Comparison of ENCODE assay signal across 12 cellular contexts in genomic region chr2:190530211-190530639, GRCh38. TPM values are rescaled to one million over a fixed set of nuclear protein-coding genes. Genes with fewer than 3 reads are reported as not detected.
A peak's percentile ranks its signal among the peaks of the same experiment; 100 is the strongest.
DNase-seq lines count a peak whose midpoint lies in the region; ATAC-seq and TF ChIP-seq lines count a peak whose summit lies in the region.
"Had no signal": no experiment of that assay in that cellular context is flagged by ENCODE, and none has a peak within 500 bp of the region (broad histone marks: within the 10 kb centered on the region; RNA-seq: fewer than 3 reads in every experiment).

No MANE protein-coding gene starts in this region.

- H3K4me3 ChIP-seq in fibroblast of mammary gland (ENCODE audit: control insufficient read depth, low read depth, low read length) (no peak overlapping the region), psoas muscle (no peak overlapping the region)
- H3K4me3 ChIP-seq: neural progenitor cell, uterus had no signal

- peaks cover 12% of the 10 kb centered on the region for H3K36me3 Mint-ChIP-seq in activated CD4-positive, alpha-beta T cell treated with anti-CD3 and anti-CD28 coated beads for 36 hours (ENCODE audit: low read depth)
- H3K36me3 Mint-ChIP-seq: neural progenitor cell had no signal

- CTCF ChIA-PET in activated CD4-positive, alpha-beta T cell treated with anti-CD3 and anti-CD28 coated beads for 36 hours (lab: Charles Lee): interaction anchor here (0.7 to 1.5 kb wide), 2 partner anchors 13 to 146 kb away, joined by 4 to 5 read pairs; no protein-coding TSS in a partner anchor

- intact Hi-C loops in activated CD4-positive, alpha-beta T cell treated with anti-CD3 and anti-CD28 coated beads for 36 hours (cut with DNase I, micrococcal nuclease): loop anchor here (5.0 to 10.0 kb wide), 5 partner anchors 213 to 1088 kb away; partner anchors contain the start of genes GLS (in 2 of the 2), ASNSD1 (in 1 of the 2), HIBCH (in 1 of the 2) and WDR75 (in 1 of the 2)
- intact Hi-C loops in psoas muscle (cut with DNase I): loop anchor here in 1 of 2 donors (5.0 kb wide), 1 partner anchor 122 kb away; no protein-coding TSS in a partner anchor

- peak overlapping the region; percentile 26 for H3K27ac ChIP-seq in psoas muscle
- H3K27ac ChIP-seq: neural progenitor cell, uterus had no signal

- DNase-seq in activated CD4-positive, alpha-beta T cell treated with anti-CD3 and anti-CD28 coated beads for 36 hours: no peak
- DNase-seq in activated CD4-positive, alpha-beta T cell treated with anti-CD3 and anti-CD28 coated beads for 1 hour: no peak
- DNase-seq in OCI-M1 (lab: John Stamatoyannopoulos, UW) (peak; percentile 81), fibroblast of mammary gland (ENCODE audit: low read depth) (peak; percentile 30), psoas muscle (no peak), NCI-H1436 (lab: John Stamatoyannopoulos, UW) (no peak)
- DNase-seq: activated CD8-positive, alpha-beta memory T cell treated with anti-CD3 and anti-CD28 coated beads, Interleukin-2, amount 50 U/mL, for 4 hours; NCI-H2171 treated with DMSO at 0.1 percent for 48 hours; uterus had no signal

- no peaks in the 10 kb centered on the region for H3K36me3 ChIP-seq in psoas muscle (ENCODE audit: insufficient read depth in 1 of 2, low read depth in 1 of 2)
- H3K36me3 ChIP-seq: neural progenitor cell, uterus had no signal

- no peaks in the 10 kb centered on the region for H3K27me3 Mint-ChIP-seq in activated CD4-positive, alpha-beta T cell treated with anti-CD3 and anti-CD28 coated beads for 36 hours

- H3K9me3 ChIP-seq in psoas muscle: no peaks in the 10 kb centered on the region
- H3K9me3 ChIP-seq: uterus had no signal

- peak; percentile 9 for ATAC-seq in activated CD4-positive, alpha-beta T cell treated with anti-CD3 and anti-CD28 coated beads for 36 hours
- ATAC-seq in psoas muscle (no peak), GM21737 (IDR thresholded peaks at IDR 0.05; ENCODE audit: unreplicated experiment) (no peak), GM18907 (IDR thresholded peaks at IDR 0.05; ENCODE audit: unreplicated experiment) (no peak)

- no peak for TF ChIP-seq CTCF in fibroblast of mammary gland (conservative IDR thresholded peaks at IDR 0.05; ENCODE audit: control insufficient read depth, insufficient read depth, low read depth, low read length)
- no peak for TF ChIP-seq CTCF in psoas muscle (IDR thresholded peaks at IDR 0.05)

- H3K4me1 Mint-ChIP-seq in activated CD4-positive, alpha-beta T cell treated with anti-CD3 and anti-CD28 coated beads for 36 hours: peaks cover 71% of the 10 kb centered on the region

- POLR2A ChIA-PET in activated CD4-positive, alpha-beta T cell treated with anti-CD3 and anti-CD28 coated beads for 36 hours (lab: Charles Lee): interaction anchor here (0.9 kb wide), 1 partner anchor 16 kb away, joined by 3 read pairs; no protein-coding TSS in a partner anchor

- peak overlapping the region; percentile 42 for H3K27ac Mint-ChIP-seq in activated CD4-positive, alpha-beta T cell treated with anti-CD3 and anti-CD28 coated beads for 36 hours
- H3K27ac Mint-ChIP-seq: neural progenitor cell had no signal

- no peaks in the 10 kb centered on the region for H3K4me1 ChIP-seq in psoas muscle
- H3K4me1 ChIP-seq: uterus had no signal

- peaks cover 1% of the 10 kb centered on the region for H3K9me3 Mint-ChIP-seq in activated CD4-positive, alpha-beta T cell treated with anti-CD3 and anti-CD28 coated beads for 36 hours (ENCODE audit: low read depth)
- H3K9me3 Mint-ChIP-seq: neural progenitor cell had no signal

- H3K4me3 Mint-ChIP-seq in activated CD4-positive, alpha-beta T cell treated with anti-CD3 and anti-CD28 coated beads for 36 hours: no peak overlapping the region
- H3K4me3 Mint-ChIP-seq: neural progenitor cell had no signal

- no peaks in the 10 kb centered on the region for H3K27me3 ChIP-seq in psoas muscle (ENCODE audit: insufficient read depth in 3 of 3, low read length in 2 of 3)
- H3K27me3 ChIP-seq: neural progenitor cell, uterus had no signal

- WGBS in psoas muscle, 3 donors: 33 to 44% (median 43%) methylated on average over 4 of the region's 4 CpGs

RNA-seq across cellular contexts. Expression of gene NEMP2, which starts 4.3 kb away (rescaled TPM):
- total RNA-seq in activated CD4-positive, alpha-beta T cell treated with anti-CD3 and anti-CD28 coated beads for 36 hours: 10 to 100 TPM; 24.6 to 25.1 TPM
- total RNA-seq in psoas muscle: 1 to 10 TPM in 2 of 4 donors, under 1 TPM in 2; 0.86 to 2.0 (median 1.3) TPM
- under 1 TPM; 0.21 to 0.39 (median 0.38) TPM for polyA plus RNA-seq in psoas muscle

Comparison
In these comparisons a context has a peak if more than half of its experiments do, and no peak if none do; other contexts are left out.
1. DNase-seq: peak in OCI-M1 (single experiment) and fibroblast of mammary gland (single experiment); none in activated CD4-positive, alpha-beta T cell treated with anti-CD3 and anti-CD28 coated beads for 36 hours (single experiment), activated CD4-positive, alpha-beta T cell treated with anti-CD3 and anti-CD28 coated beads for 1 hour (single experiment), psoas muscle (0 of 2) and NCI-H1436 (single experiment).
2. RNA of gene NEMP2, which starts 4.3 kb away (total RNA-seq): 24.6 to 25.1 TPM in activated CD4-positive, alpha-beta T cell treated with anti-CD3 and anti-CD28 coated beads for 36 hours; 0.86 to 2.0 TPM in psoas muscle; every median in the first group is over 4 times any median in the second.